ENCODE assay signal across 10 cellular contexts in genomic region chr4:110087116-110087708, GRCh38.
DNase-seq lines count a peak whose midpoint lies in the region; ATAC-seq, FAIRE-seq and TF ChIP-seq lines count a peak whose summit lies in the region.
"Had no signal": no experiment of that assay in that cellular context is flagged by ENCODE, and none has a peak within 500 bp of the region (broad histone marks: within the 10 kb centered on the region; RNA-seq: fewer than 3 reads in every experiment).

No MANE protein-coding gene starts in this region.

- H3K27me3 Mint-ChIP-seq in WTC11 (ENCODE audit: low read depth): no peaks in the 10 kb centered on the region
- H3K27me3 Mint-ChIP-seq: activated B cell treated with CpG ODN at 0.5 μM for 24 hours had no signal

- no peak overlapping the region for H3K27ac ChIP-seq in small intestine (ENCODE audit: low read depth in 1 of 2, low read length in 1 of 2)

- H3K36me3 Mint-ChIP-seq in activated naive CD4-positive, alpha-beta T cell treated with anti-CD3 and anti-CD28 coated beads, Interleukin-2, amount 50 U/mL, for 72 hours: peaks cover 0 to 23% of the 10 kb centered on the region in 2 donors
- peaks cover 24% of the 10 kb centered on the region for H3K36me3 Mint-ChIP-seq in WTC11

- peaks cover 35% of the 10 kb centered on the region for H3K4me1 Mint-ChIP-seq in WTC11

- H3K27me3 ChIP-seq in small intestine (ENCODE audit: control insufficient read depth in 2 of 2, insufficient read depth in 2 of 2, low read length in 2 of 2): no peaks in the 10 kb centered on the region

- H3K36me3 ChIP-seq in small intestine (ENCODE audit: control insufficient read depth in 2 of 2, insufficient read depth in 2 of 2, low read length in 2 of 2): no peaks in the 10 kb centered on the region

- no peak for TF ChIP-seq CTCF in WTC11 (IDR thresholded peaks at IDR 0.05)

- no peak overlapping the region for H3K4me3 Mint-ChIP-seq in WTC11
- H3K4me3 Mint-ChIP-seq: activated B cell treated with CpG ODN at 0.5 μM for 24 hours had no signal

- 25 to 46% (median 34%) methylated on average over 4 of the region's 4 CpGs for WGBS in small intestine, 3 donors

- DNase-seq in activated naive CD4-positive, alpha-beta T cell treated with anti-CD3 and anti-CD28 coated beads, Interleukin-2, amount 50 U/mL, for 72 hours (ENCODE audit: low spot score in 2 of 2): no peak
- no peak for DNase-seq in activated naive CD4-positive, alpha-beta T cell treated with Interleukin-2 at 50 U/mL for 16 hours
- DNase-seq in NCI-H2196 (lab: John Stamatoyannopoulos, UW; ENCODE audit: unreplicated experiment): peak; percentile 49
- DNase-seq in dermis blood vessel endothelial cell: peak; percentile 93
- DNase-seq in small intestine: peak; percentile 82
- no peak for DNase-seq in WTC11 (ENCODE audit: low spot score)
- DNase-seq in middle frontal gyrus (ENCODE audit: extremely low spot score, low spot score): no peak
- no peak for DNase-seq in DMS114 treated with DMSO at 0.1 percent for 48 hours (lab: John Stamatoyannopoulos, UW; ENCODE audit: unreplicated experiment)
- DNase-seq: activated B cell treated with CpG ODN at 0.5 μM for 24 hours, Calu3 had no signal

- peaks cover 8% of the 10 kb centered on the region in 2 donors for H3K9me3 Mint-ChIP-seq in activated naive CD4-positive, alpha-beta T cell treated with anti-CD3 and anti-CD28 coated beads, Interleukin-2, amount 50 U/mL, for 72 hours
- peaks cover 16% of the 10 kb centered on the region for H3K9me3 Mint-ChIP-seq in WTC11
- H3K9me3 Mint-ChIP-seq: activated B cell treated with CpG ODN at 0.5 μM for 24 hours had no signal

- H3K4me1 ChIP-seq in small intestine (ENCODE audit: control insufficient read depth in 2 of 2, insufficient read depth in 1 of 2, low read depth in 1 of 2, low read length in 1 of 2): peaks cover 1 to 2% of the 10 kb centered on the region in 2 donors

- CTCF ChIA-PET in WTC11 (lab: Charles Lee): no interaction called here

- peak; percentile 30 to 49 for ATAC-seq in activated naive CD4-positive, alpha-beta T cell treated with anti-CD3 and anti-CD28 coated beads, Interleukin-2, amount 50 U/mL, for 72 hours
- ATAC-seq in WTC11: no peak

- no peaks in the 10 kb centered on the region for H3K9me3 ChIP-seq in small intestine (ENCODE audit: control insufficient read depth, low read depth)

- no peak overlapping the region for H3K4me3 ChIP-seq in small intestine (ENCODE audit: low read depth in 1 of 2, low read length in 2 of 2)

- FAIRE-seq in small intestine (lab: Jason Lieb, UNC): peak; percentile 57

- H3K27ac Mint-ChIP-seq in activated naive CD4-positive, alpha-beta T cell treated with anti-CD3 and anti-CD28 coated beads, Interleukin-2, amount 50 U/mL, for 72 hours: peak overlapping the region in 1 of 2 donors; percentile 95
- no peak overlapping the region for H3K27ac Mint-ChIP-seq in WTC11
- H3K27ac Mint-ChIP-seq: activated B cell treated with CpG ODN at 0.5 μM for 24 hours had no signal

- POLR2A ChIA-PET in WTC11 (lab: Charles Lee): no interaction called here

TF ChIP-seq in WTC11, 78 proteins besides CTCF, POLR2A, EP300 and RAD21:
- TF ChIP-seq ZNF263 (CRISPR knock-in tag; IDR thresholded peaks at IDR 0.05; ENCODE audit: low read depth): no peak
- no peak for TF ChIP-seq ZNF281 (CRISPR knock-in tag; IDR thresholded peaks at IDR 0.05)
- TF ChIP-seq OVOL2 (CRISPR knock-in tag; IDR thresholded peaks at IDR 0.05; ENCODE audit: borderline replicate concordance): no peak
- no peak for TF ChIP-seq ZNF425 (CRISPR knock-in tag; conservative IDR thresholded peaks at IDR 0.05)
- no peak for TF ChIP-seq HMGXB4 (CRISPR knock-in tag; IDR thresholded peaks at IDR 0.05)
- no peak for TF ChIP-seq HMGA2 (CRISPR knock-in tag; IDR thresholded peaks at IDR 0.05)
- no peak for TF ChIP-seq ATF3 (CRISPR knock-in tag; conservative IDR thresholded peaks at IDR 0.05)
- TF ChIP-seq MXD4 (CRISPR knock-in tag; IDR thresholded peaks at IDR 0.05; ENCODE audit: borderline replicate concordance): no peak
- no peak for TF ChIP-seq SOX15 (CRISPR knock-in tag; IDR thresholded peaks at IDR 0.05)
- TF ChIP-seq CREM (CRISPR knock-in tag; IDR thresholded peaks at IDR 0.05): no peak
- TF ChIP-seq ESRRA (CRISPR knock-in tag; IDR thresholded peaks at IDR 0.05; ENCODE audit: borderline replicate concordance): no peak
- TF ChIP-seq AFF4 (CRISPR knock-in tag; IDR thresholded peaks at IDR 0.05; ENCODE audit: borderline replicate concordance): no peak

Comparison
In these comparisons a context has a peak if more than half of its experiments do, and no peak if none do; other contexts are left out.
1. DNase-seq: peak in NCI-H2196 (single experiment), dermis blood vessel endothelial cell (single experiment) and small intestine (single experiment); none in activated naive CD4-positive, alpha-beta T cell treated with anti-CD3 and anti-CD28 coated beads, Interleukin-2, amount 50 U/mL, for 72 hours (0 of 2), activated naive CD4-positive, alpha-beta T cell treated with Interleukin-2 at 50 U/mL for 16 hours (single experiment), WTC11 (single experiment), middle frontal gyrus (single experiment) and DMS114 treated with DMSO at 0.1 percent for 48 hours (single experiment).